ENCODE assay signal across 8 cellular contexts in genomic region chr2:181891966-181892794, GRCh38. TPM values are rescaled to one million over a fixed set of nuclear protein-coding genes. Genes with fewer than 3 reads are reported as not detected.
DNase-seq lines count a peak whose midpoint lies in the region; ATAC-seq, FAIRE-seq and TF ChIP-seq lines count a peak whose summit lies in the region.

No MANE protein-coding gene starts in this region.

- peak overlapping the region; percentile 89 for H3K4me2 ChIP-seq in astrocyte (ENCODE audit: low read length)

- H3K4me3 ChIP-seq in astrocyte (ENCODE audit: insufficient read depth, low read depth, low read length) (peak overlapping the region; percentile 85), gastrocnemius medialis (peak overlapping the region; percentile 81 to 96 (median 84))

- DNase-seq in GM12892 (ENCODE audit: insufficient read length) (peak; percentile 34), NAMALWA (ENCODE audit: low spot score) (peak; percentile 64), astrocyte (ENCODE audit: low read depth) (peak; percentile 57), hypothalamus (lab: John Stamatoyannopoulos, UW) (peak in 49 of 51 donors; percentile 33 to 93 (median 75)), gastrocnemius medialis (peak; percentile 49 to 71)
- peak; percentile 63 for DNase-seq in T-helper 2 cell treated with Interferon-gamma antibody and Interleukin-4, amounts not matched to agents 5 μg/mL and 100 μg/mL, for 36 hours (ENCODE audit: low spot score)
- no peak for DNase-seq in NK-92 treated with Interleukin-12 subunit alpha and Interleukin-12 subunit beta, amount 100 ng/mL, for 24 hours (lab: John Stamatoyannopoulos, UW)

- peak overlapping the region; percentile 97 for H3K4me3 Mint-ChIP-seq in T-helper 2 cell treated with Interferon-gamma antibody and Interleukin-4, amounts not matched to agents 5 μg/mL and 100 μg/mL, for 36 hours
- H3K4me3 Mint-ChIP-seq in astrocyte (ENCODE audit: unreplicated experiment) = peak overlapping the region; percentile 99

- H3K79me2 ChIP-seq in astrocyte (ENCODE audit: insufficient read depth, low read length) = peaks cover 54% of the 10 kb centered on the region

- TF ChIP-seq CTCF in astrocyte (IDR thresholded peaks at IDR 0.05; ENCODE audit: insufficient read depth, low read depth, low read length) (no peak), gastrocnemius medialis (IDR thresholded peaks at IDR 0.05 in 4 of 5, conservative IDR thresholded peaks at IDR 0.05 in 1 of 5) (peak in 2 of 5 experiments; percentile 18 to 43)

- H3K9me3 Mint-ChIP-seq in T-helper 2 cell treated with Interferon-gamma antibody and Interleukin-4, amounts not matched to agents 5 μg/mL and 100 μg/mL, for 36 hours = no peaks in the 10 kb centered on the region
- no peaks in the 10 kb centered on the region for H3K9me3 Mint-ChIP-seq in astrocyte (ENCODE audit: unreplicated experiment)

- H3K9ac ChIP-seq in astrocyte (ENCODE audit: low read length) = peak overlapping the region; percentile 99

- H3K9me3 ChIP-seq in astrocyte (ENCODE audit: insufficient read depth, low read depth, low read length) (no peaks in the 10 kb centered on the region), gastrocnemius medialis (no peaks in the 10 kb centered on the region)

- H3K27ac Mint-ChIP-seq in T-helper 2 cell treated with Interferon-gamma antibody and Interleukin-4, amounts not matched to agents 5 μg/mL and 100 μg/mL, for 36 hours = peak overlapping the region; percentile 93
- peak overlapping the region; percentile 94 for H3K27ac Mint-ChIP-seq in astrocyte (ENCODE audit: unreplicated experiment)

- FAIRE-seq in GM12892 (lab: Jason Lieb, UNC) (peak; percentile 85), astrocyte (lab: Jason Lieb, UNC) (no peak)

- peaks cover 31% of the 10 kb centered on the region for H3K4me1 Mint-ChIP-seq in T-helper 2 cell treated with Interferon-gamma antibody and Interleukin-4, amounts not matched to agents 5 μg/mL and 100 μg/mL, for 36 hours (ENCODE audit: low read depth)
- peaks cover 32% of the 10 kb centered on the region for H3K4me1 Mint-ChIP-seq in astrocyte (ENCODE audit: low read depth, unreplicated experiment)

- peaks cover 20% of the 10 kb centered on the region for H4K20me1 ChIP-seq in astrocyte (ENCODE audit: insufficient read depth, low read length)

- peaks cover 29% of the 10 kb centered on the region for H3K27me3 Mint-ChIP-seq in T-helper 2 cell treated with Interferon-gamma antibody and Interleukin-4, amounts not matched to agents 5 μg/mL and 100 μg/mL, for 36 hours (ENCODE audit: low read depth)
- no peaks in the 10 kb centered on the region for H3K27me3 Mint-ChIP-seq in astrocyte (ENCODE audit: low read depth, unreplicated experiment)

- in situ Hi-C loops in gastrocnemius medialis (cut with MboI; ENCODE audit: low sequenced_read_pairs in 4 of 4) = no loop called here

- H3K36me3 Mint-ChIP-seq in T-helper 2 cell treated with Interferon-gamma antibody and Interleukin-4, amounts not matched to agents 5 μg/mL and 100 μg/mL, for 36 hours (ENCODE audit: low read depth) = peaks cover 24% of the 10 kb centered on the region
- H3K36me3 Mint-ChIP-seq in astrocyte (ENCODE audit: low read depth, unreplicated experiment) = peaks cover 16% of the 10 kb centered on the region

- peak; percentile 45; the same call in 1 of the 2 replicates for TF ChIP-seq POLR2A in GM12892 (IDR thresholded peaks at IDR 0.05; ENCODE audit: low read depth, low read length)
- TF ChIP-seq POLR2A in gastrocnemius medialis (IDR thresholded peaks at IDR 0.05) = peak in 1 of 2 donors; percentile 58

- ATAC-seq in HG02588 (IDR thresholded peaks at IDR 0.05; ENCODE audit: unreplicated experiment) (peak; percentile 45), gastrocnemius medialis (peak; percentile 78 to 82)

- H3K27ac ChIP-seq in astrocyte (ENCODE audit: low read depth, low read length) (peak overlapping the region; percentile 95), gastrocnemius medialis (peak overlapping the region; percentile 98 to 99 (median 98))

- peaks cover 15% of the 10 kb centered on the region for H3K36me3 ChIP-seq in astrocyte (ENCODE audit: insufficient read depth, low read length)
- H3K36me3 ChIP-seq in gastrocnemius medialis = no peaks in the 10 kb centered on the region

- H3K4me1 ChIP-seq in astrocyte (ENCODE audit: insufficient read depth, low read length) (peaks cover 19% of the 10 kb centered on the region), gastrocnemius medialis (peaks cover 41 to 54% of the 10 kb centered on the region in 2 donors)

- H2AFZ ChIP-seq in astrocyte (ENCODE audit: low read depth, low read length) = peak overlapping the region; percentile 74

- intact Hi-C loops in gastrocnemius medialis (cut with DNase I; ENCODE audit: low total_unique reads) = loop anchor here (5.0 to 10.0 kb wide), 4 partner anchors 173 to 1885 kb away; partner anchors contain the start of genes CWC22, NCKAP1 and NUP35

- H3K27me3 ChIP-seq in astrocyte (ENCODE audit: insufficient read depth, low read length) (no peaks in the 10 kb centered on the region), gastrocnemius medialis (no peaks in the 10 kb centered on the region)

RNA-seq across cellular contexts. Expression of gene ITPRID2, which starts 0.7 kb away (rescaled TPM):
- polyA plus RNA-seq in GM12892 (2012; ENCODE audit: missing spikeins) = 15.9 TPM
- 260 and 272 TPM in 2 replicates for total RNA-seq in astrocyte
- 10 to 100 TPM; 38.7 to 91.9 (median 42.5) TPM for total RNA-seq in gastrocnemius medialis
